Comparison of ENCODE assay signal across 1 cellular context in the genomic region with DNA sequence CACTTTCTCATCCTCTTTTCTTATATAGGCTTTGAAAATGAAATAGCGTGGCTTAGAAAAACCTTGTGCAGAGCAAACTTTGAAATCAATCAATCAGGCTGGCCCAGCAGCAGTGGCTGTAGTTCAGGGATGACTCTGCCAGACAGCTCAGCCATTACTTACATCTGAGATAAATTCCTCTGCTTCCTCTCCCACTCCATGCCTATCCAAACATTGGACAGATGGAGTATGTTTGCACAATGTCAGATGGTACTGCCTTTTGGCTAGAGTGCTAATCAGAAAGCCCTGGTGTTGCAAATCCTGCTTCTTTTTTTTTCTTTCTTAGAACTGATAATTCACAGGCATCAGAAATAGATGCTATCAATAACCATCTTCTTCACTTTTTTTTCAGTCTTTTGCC.
TF ChIP-seq lines count a peak whose summit lies in the region.

No MANE protein-coding gene starts in this region.

TF ChIP-seq in IMR-90, 13 proteins besides CTCF, POLR2A, EP300 and RAD21 (continued from another document):
- TF ChIP-seq, protein P1, sequence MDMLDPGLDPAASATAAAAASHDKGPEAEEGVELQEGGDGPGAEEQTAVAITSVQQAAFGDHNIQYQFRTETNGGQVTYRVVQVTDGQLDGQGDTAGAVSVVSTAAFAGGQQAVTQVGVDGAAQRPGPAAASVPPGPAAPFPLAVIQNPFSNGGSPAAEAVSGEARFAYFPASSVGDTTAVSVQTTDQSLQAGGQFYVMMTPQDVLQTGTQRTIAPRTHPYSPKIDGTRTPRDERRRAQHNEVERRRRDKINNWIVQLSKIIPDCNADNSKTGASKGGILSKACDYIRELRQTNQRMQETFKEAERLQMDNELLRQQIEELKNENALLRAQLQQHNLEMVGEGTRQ (IDR thresholded peaks at IDR 0.05; ENCODE audit: low read depth, low read length): no peak
- TF ChIP-seq CHD1 (IDR thresholded peaks at IDR 0.05; ENCODE audit: low read depth, low read length) (no peak), MAZ (IDR thresholded peaks at IDR 0.05; ENCODE audit: borderline replicate concordance, low read depth, low read length) (no peak), MAFK (IDR thresholded peaks at IDR 0.05; ENCODE audit: low read depth, low read length) (no peak), CEBPB (IDR thresholded peaks at IDR 0.05; ENCODE audit: low read depth, low read length) (no peak), FOS (IDR thresholded peaks at IDR 0.05; ENCODE audit: low read depth, low read length) (no peak), SMC3 (IDR thresholded peaks at IDR 0.05; ENCODE audit: low read depth, low read length) (no peak), RFX5 (IDR thresholded peaks at IDR 0.05; ENCODE audit: low read depth, low read length) (no peak)
